In the genomic region with DNA sequence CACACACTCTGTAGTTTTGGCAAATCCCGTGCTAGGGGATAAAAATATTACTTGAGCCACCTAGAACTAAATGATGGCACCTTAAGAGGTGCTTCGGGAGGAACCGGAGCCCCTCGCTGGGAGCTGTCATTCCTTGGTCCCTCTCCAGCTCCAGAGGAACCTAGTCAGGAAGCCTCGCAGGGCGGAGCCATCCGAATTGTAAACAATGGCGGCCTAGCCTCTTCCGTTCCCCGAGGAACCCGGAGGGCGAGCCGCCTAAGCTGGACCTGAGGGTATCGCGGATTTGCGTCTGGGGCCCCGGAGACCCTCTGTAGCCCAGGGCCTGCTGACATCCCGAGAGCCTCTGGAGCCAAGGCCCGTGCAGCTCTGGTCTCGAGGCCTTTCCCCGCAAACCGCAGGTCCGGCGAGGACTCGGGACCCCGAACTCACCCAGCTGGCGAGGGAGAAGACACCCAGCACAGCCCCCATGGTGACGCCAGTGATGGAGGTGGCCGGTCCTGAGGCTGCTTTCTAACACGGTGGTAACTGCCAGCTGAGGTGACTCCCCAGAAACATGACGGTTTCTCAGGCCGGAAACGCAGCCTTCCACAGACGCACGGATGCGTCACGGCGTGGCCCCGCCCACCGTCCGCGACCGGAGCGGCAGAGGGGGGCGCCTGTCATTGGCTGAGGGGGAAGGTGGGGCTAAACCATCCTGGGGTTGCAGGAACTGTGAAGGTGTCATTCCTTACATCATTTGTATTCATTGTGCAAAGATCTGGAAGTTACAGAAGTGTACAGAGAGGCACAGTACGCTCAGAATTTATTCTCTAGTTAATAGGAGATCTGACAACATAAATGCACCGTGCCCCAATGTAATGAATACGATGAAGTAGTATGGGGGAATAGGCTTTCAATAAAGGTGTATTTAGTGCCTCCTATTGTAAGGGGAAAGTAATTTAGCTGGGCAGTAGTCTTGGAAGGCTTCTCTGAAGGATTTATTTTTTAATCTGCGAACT, we compare ENCODE assay signal across 8 cellular contexts. TPM values are rescaled to one million over a fixed set of nuclear protein-coding genes. Genes with fewer than 3 reads are reported as not detected.
DNase-seq lines count a peak whose midpoint lies in the region; ATAC-seq and TF ChIP-seq lines count a peak whose summit lies in the region.

TSS of gene SERINC3 (minus strand) at position 587 of the 998 bp plus-strand sequence. CDS start at position 468, 119 bp downstream.

- intact Hi-C loops in lower lobe of right lung (cut with DNase I): loop anchor here (10.0 kb wide), 1 partner anchor 63 kb away; the partner anchor contains the start of gene PKIG

- H3K27me3 ChIP-seq in CD8-positive, alpha-beta memory T cell (ENCODE audit: insufficient read depth, low read length, poor library complexity, severe bottlenecking): no peaks in the 10 kb centered on the region
- H3K27me3 ChIP-seq in ectodermal cell (ENCODE audit: control insufficient read depth, insufficient read depth, low read length, poor library complexity, severe bottlenecking) (no peaks in the 10 kb centered on the region), lower lobe of right lung (ENCODE audit: low read depth) (no peaks in the 10 kb centered on the region)

- H3K4me3 ChIP-seq in CD8-positive, alpha-beta memory T cell (ENCODE audit: low read length): peak within 1 kb of the TSS; percentile 79
- H3K4me3 ChIP-seq in ectodermal cell (ENCODE audit: insufficient read depth, low read depth, low read length) (peak within 1 kb of the TSS; percentile 100), lower lobe of right lung (peak within 1 kb of the TSS; percentile 99)

- H3K36me3 Mint-ChIP-seq in CD8-positive, alpha-beta memory T cell: peaks cover 0 to 35% (median 3%) of the 10 kb centered on the region in 3 donors

- DNase-seq in CD8-positive, alpha-beta memory T cell: peak; percentile 96 to 99 (median 97)
- peak; percentile 88 for DNase-seq in HS-5 (ENCODE audit: low read depth)
- peak; percentile 72 for DNase-seq in NK-92 (lab: John Stamatoyannopoulos, UW; ENCODE audit: unreplicated experiment)
- peak; percentile 90 to 96 for DNase-seq in activated CD8-positive, alpha-beta memory T cell treated with anti-CD3 and anti-CD28 coated beads for 1 hour (ENCODE audit: extremely low read depth in 1 of 2, low read depth in 1 of 2)
- peak; percentile 97 for DNase-seq in lower lobe of right lung
- DNase-seq in stimulated activated CD4-positive, alpha-beta T cell treated with anti-CD3 and anti-CD28 coated beads, TNF-alpha, amount 100 ng/mL, for 24 hours (ENCODE audit: low read depth in 3 of 3): peak; percentile 94 to 96 (median 94)

- peaks cover 49% of the 10 kb centered on the region for H3K4me1 ChIP-seq in CD8-positive, alpha-beta memory T cell (ENCODE audit: insufficient read depth, low read length)
- H3K4me1 ChIP-seq in ectodermal cell (ENCODE audit: control insufficient read depth, insufficient read depth, low read length) (peaks cover 7% of the 10 kb centered on the region), lower lobe of right lung (peaks cover 49% of the 10 kb centered on the region)

- POLR2A ChIA-PET in CD8-positive, alpha-beta memory T cell (lab: Charles Lee): interaction anchor here (1.0 to 2.6 kb wide), 6 partner anchors 8 to 162 kb away, joined by 3 to 10 read pairs (median 3); partner anchors contain the start of genes ADA and TTPAL

- no peaks in the 10 kb centered on the region for H3K36me3 ChIP-seq in CD8-positive, alpha-beta memory T cell (ENCODE audit: insufficient read depth, low read length)
- H3K36me3 ChIP-seq in ectodermal cell (ENCODE audit: control insufficient read depth, insufficient read depth, low read length): no peaks in the 10 kb centered on the region
- peaks cover 2% of the 10 kb centered on the region for H3K36me3 ChIP-seq in lower lobe of right lung

- H3K4me1 Mint-ChIP-seq in CD8-positive, alpha-beta memory T cell: peaks cover 47 to 62% (median 62%) of the 10 kb centered on the region in 3 donors

- peak within 1 kb of the TSS; percentile 89 to 99 (median 98) for H3K27ac Mint-ChIP-seq in CD8-positive, alpha-beta memory T cell

- H3K9me3 Mint-ChIP-seq in CD8-positive, alpha-beta memory T cell: no peaks in the 10 kb centered on the region

- ATAC-seq in GM19467 (IDR thresholded peaks at IDR 0.05; ENCODE audit: unreplicated experiment): peak; percentile 96
- peak; percentile 100 for ATAC-seq in lower lobe of right lung

- no peak for TF ChIP-seq CTCF in lower lobe of right lung (IDR thresholded peaks at IDR 0.05)

- no peaks in the 10 kb centered on the region for H3K9me3 ChIP-seq in CD8-positive, alpha-beta memory T cell (ENCODE audit: low read length)
- H3K9me3 ChIP-seq in ectodermal cell (ENCODE audit: control insufficient read depth, low read length) (no peaks in the 10 kb centered on the region), lower lobe of right lung (no peaks in the 10 kb centered on the region)

- H3K27me3 Mint-ChIP-seq in CD8-positive, alpha-beta memory T cell: peaks cover 2% of the 10 kb centered on the region in 2 donors

- 1% methylated on average over 49 of the region's 49 CpGs for WGBS in ectodermal cell, 2 experiments

- H3K27ac ChIP-seq in CD8-positive, alpha-beta memory T cell (ENCODE audit: low read depth, low read length): peak within 1 kb of the TSS; percentile 99
- H3K27ac ChIP-seq in ectodermal cell (ENCODE audit: insufficient read depth, low read depth, low read length, poor library complexity, severe bottlenecking) (peak within 1 kb of the TSS; percentile 79), lower lobe of right lung (peak within 1 kb of the TSS; percentile 100)

- peak within 1 kb of the TSS; percentile 80 to 96 (median 90) for H3K4me3 Mint-ChIP-seq in CD8-positive, alpha-beta memory T cell

- CTCF ChIA-PET in CD8-positive, alpha-beta memory T cell (lab: Charles Lee): interaction anchor here (1.1 to 1.6 kb wide), 2 partner anchors 45 to 89 kb away, joined by 4 to 5 read pairs; no protein-coding TSS in a partner anchor

RNA-seq across cellular contexts. Expression of gene SERINC3, which starts in this region (rescaled TPM):
- total RNA-seq in CD8-positive, alpha-beta memory T cell: 10 to 100 TPM; 59.9 to 61.6 TPM
- 204 TPM for polyA plus RNA-seq in CD8-positive, alpha-beta memory T cell
- polyA plus RNA-seq in ectodermal cell (2013, experiment 1 of 4): 39.7 TPM
- polyA plus RNA-seq in ectodermal cell (2013, experiment 2 of 4): 40.1 TPM
- 30.6 TPM for polyA plus RNA-seq in ectodermal cell (2013, experiment 3 of 4)
- polyA plus RNA-seq in ectodermal cell (2013, experiment 4 of 4): 38.2 TPM
- 133 TPM for total RNA-seq in lower lobe of right lung

Comparison
In these comparisons a context has a peak if more than half of its experiments do, and no peak if none do; other contexts are left out.
1. Peak in every context shown above with its lines: DNase-seq, ATAC-seq, H3K4me3 ChIP-seq and H3K27ac ChIP-seq.